1 cellular context compared by ENCODE assay signal in genomic region chr7:2757361-2757903, GRCh38.
TF ChIP-seq lines count a peak whose summit lies in the region.

No MANE protein-coding gene starts in this region.

TF ChIP-seq in GM12878, 131 proteins besides CTCF, POLR2A, EP300 and RAD21 (continued from another document):
- peak; percentile 35; the same call in 1 of the 2 replicates for TF ChIP-seq MXI1 (IDR thresholded peaks at IDR 0.05; ENCODE audit: low read depth, low read length)
